34 cellular contexts compared by ENCODE assay signal in the genomic region with DNA sequence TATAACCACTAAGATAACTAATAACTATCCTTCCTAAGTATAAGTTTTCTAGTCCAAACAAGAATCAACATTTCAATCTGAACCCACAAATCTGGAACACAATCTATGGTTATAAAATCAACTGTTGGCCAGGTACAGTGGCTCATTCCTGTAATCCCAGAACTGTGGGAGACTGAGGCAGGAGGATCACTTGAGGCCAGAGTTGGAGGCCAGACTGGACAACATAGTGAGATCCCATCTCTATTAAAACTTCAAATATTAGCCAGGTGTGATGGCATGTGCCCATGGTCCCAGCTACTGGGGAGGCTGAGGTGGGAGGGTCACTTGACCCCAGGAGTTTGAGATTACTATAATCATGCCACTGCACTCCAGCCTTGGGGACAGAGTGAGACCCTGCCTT.
"Had no signal": no experiment of that assay in that cellular context is flagged by ENCODE, and none has a peak within 500 bp of the region (broad histone marks: within the 10 kb centered on the region; RNA-seq: fewer than 3 reads in every experiment).

No MANE protein-coding gene starts in this region.

- H3K27me3 Mint-ChIP-seq: activated CD4-positive, alpha-beta memory T cell treated with anti-CD3 and anti-CD28 coated beads for 36 hours; activated CD4-positive, alpha-beta T cell treated with anti-CD3 and anti-CD28 coated beads for 36 hours; activated CD4-positive, alpha-beta T cell treated with anti-CD3 and anti-CD28 coated beads, Interleukin-2, amount 10 ng/mL, durations not matched to agents 24 days and 14 days; activated CD8-positive, alpha-beta memory T cell treated with anti-CD3 and anti-CD28 coated beads, Interleukin-2, amount 10 ng/mL, durations not matched to agents 7 days and 5 days; activated naive CD8-positive, alpha-beta T cell; effector memory CD8-positive, alpha-beta T cell; T-cell had no signal

- H3K27ac Mint-ChIP-seq: activated CD4-positive, alpha-beta memory T cell treated with anti-CD3 and anti-CD28 coated beads for 36 hours; activated CD4-positive, alpha-beta T cell treated with anti-CD3 and anti-CD28 coated beads for 36 hours; activated CD4-positive, alpha-beta T cell treated with anti-CD3 and anti-CD28 coated beads, Interleukin-2, amount 10 ng/mL, durations not matched to agents 24 days and 14 days; activated CD8-positive, alpha-beta memory T cell treated with anti-CD3 and anti-CD28 coated beads, Interleukin-2, amount 10 ng/mL, durations not matched to agents 7 days and 5 days; activated CD8-positive, alpha-beta T cell treated with anti-CD3 and anti-CD28 coated beads, Interleukin-2, amount 10 ng/mL, durations not matched to agents 7 days and 5 days; activated naive CD8-positive, alpha-beta T cell; effector memory CD8-positive, alpha-beta T cell; T-cell; T-helper 1 cell treated with Interleukin-12 subunit alpha and Interleukin-12 subunit beta and Interleukin-4 antibody, amounts not matched to agents 30 μg/mL and 1 μg/mL, for 36 hours; T-helper 2 cell treated with Interferon-gamma antibody and Interleukin-4, amounts not matched to agents 5 μg/mL and 100 μg/mL, for 36 hours had no signal

- ATAC-seq: activated CD4-positive, alpha-beta T cell treated with anti-CD3 and anti-CD28 coated beads for 36 hours; activated CD8-positive, alpha-beta memory T cell treated with anti-CD3 and anti-CD28 coated beads, Interleukin-2, amount 10 ng/mL, durations not matched to agents 7 days and 5 days; activated CD8-positive, alpha-beta T cell treated with anti-CD3 and anti-CD28 coated beads, Interleukin-2, amount 10 ng/mL, durations not matched to agents 7 days and 5 days; body of pancreas; effector memory CD8-positive, alpha-beta T cell; foreskin keratinocyte; gastrocnemius medialis; heart left ventricle; T-cell had no signal

- H3K4me3 ChIP-seq: body of pancreas, esophagus muscularis mucosa, gastrocnemius medialis, heart left ventricle had no signal

- H3K27ac ChIP-seq: body of pancreas, esophagus muscularis mucosa, foreskin keratinocyte, gastrocnemius medialis, WERI-Rb-1 had no signal

- FAIRE-seq: colon had no signal

- H3K27me3 ChIP-seq: body of pancreas, esophagus muscularis mucosa, foreskin keratinocyte, gastrocnemius medialis, heart left ventricle had no signal

- H3K4me1 ChIP-seq: foreskin keratinocyte had no signal

- H3K9me3 Mint-ChIP-seq: activated CD4-positive, alpha-beta memory T cell treated with anti-CD3 and anti-CD28 coated beads for 36 hours; activated CD4-positive, alpha-beta T cell treated with anti-CD3 and anti-CD28 coated beads, Interleukin-2, amount 10 ng/mL, durations not matched to agents 24 days and 14 days; effector memory CD8-positive, alpha-beta T cell; T-cell; T-helper 1 cell treated with Interleukin-12 subunit alpha and Interleukin-12 subunit beta and Interleukin-4 antibody, amounts not matched to agents 30 μg/mL and 1 μg/mL, for 36 hours; T-helper 2 cell treated with Interferon-gamma antibody and Interleukin-4, amounts not matched to agents 5 μg/mL and 100 μg/mL, for 36 hours had no signal

- H3K9me3 ChIP-seq: body of pancreas, esophagus muscularis mucosa, gastrocnemius medialis, heart left ventricle had no signal

- H3K4me3 Mint-ChIP-seq: activated CD4-positive, alpha-beta memory T cell treated with anti-CD3 and anti-CD28 coated beads for 36 hours; activated CD4-positive, alpha-beta T cell treated with anti-CD3 and anti-CD28 coated beads for 36 hours; activated CD4-positive, alpha-beta T cell treated with anti-CD3 and anti-CD28 coated beads, Interleukin-2, amount 10 ng/mL, durations not matched to agents 24 days and 14 days; activated CD8-positive, alpha-beta memory T cell treated with anti-CD3 and anti-CD28 coated beads, Interleukin-2, amount 10 ng/mL, durations not matched to agents 7 days and 5 days; activated CD8-positive, alpha-beta T cell treated with anti-CD3 and anti-CD28 coated beads, Interleukin-2, amount 10 ng/mL, durations not matched to agents 7 days and 5 days; activated naive CD8-positive, alpha-beta T cell; effector memory CD8-positive, alpha-beta T cell; T-cell; T-helper 1 cell treated with Interleukin-12 subunit alpha and Interleukin-12 subunit beta and Interleukin-4 antibody, amounts not matched to agents 30 μg/mL and 1 μg/mL, for 36 hours; T-helper 2 cell treated with Interferon-gamma antibody and Interleukin-4, amounts not matched to agents 5 μg/mL and 100 μg/mL, for 36 hours had no signal

- DNase-seq: activated CD4-positive, alpha-beta memory T cell treated with anti-CD3 and anti-CD28 coated beads for 36 hours; activated CD4-positive, alpha-beta T cell treated with anti-CD3 and anti-CD28 coated beads for 36 hours; activated CD4-positive, alpha-beta T cell treated with anti-CD3 and anti-CD28 coated beads, Interleukin-2, amount 10 ng/mL, durations not matched to agents 24 days and 14 days; activated CD4-positive, CD25-positive, alpha-beta regulatory T cell; activated CD4-positive, CD25-positive, alpha-beta regulatory T cell treated with anti-CD3 and anti-CD28 coated beads, Interleukin-2, amount 50 U/mL, for 72 hours; activated CD8-positive, alpha-beta memory T cell treated with anti-CD3 and anti-CD28 coated beads, Interleukin-2, amount 10 ng/mL, durations not matched to agents 7 days and 5 days; activated CD8-positive, alpha-beta memory T cell treated with anti-CD3 and anti-CD28 coated beads, Interleukin-2, amount 50 U/mL, for 4 hours; activated CD8-positive, alpha-beta T cell treated with anti-CD3 and anti-CD28 coated beads, Interleukin-2, amount 10 ng/mL, durations not matched to agents 7 days and 5 days; activated effector memory CD4-positive, alpha-beta T cell treated with Interleukin-2 at 50 U/mL for 16 hours; activated gamma-delta T cell treated with Interleukin-2 at 50 U/mL for 16 hours; activated naive CD4-positive, alpha-beta T cell treated with anti-CD3 and anti-CD28 coated beads, Interleukin-2, amount 50 U/mL, for 16 hours; activated naive CD4-positive, alpha-beta T cell treated with Interleukin-2 at 50 U/mL for 16 hours; activated T-cell treated with anti-CD3 and anti-CD28 coated beads, Interleukin-2, amount 50 U/mL, for 48 hours; amniotic stem cell; anterior cingulate cortex; body of pancreas; caudate nucleus; cortex of kidney; dermis blood vessel endothelial cell; effector CD4-positive, alpha-beta T cell; effector memory CD8-positive, alpha-beta T cell; erythroblast; foreskin keratinocyte; gastrocnemius medialis; glutamatergic neuron; heart left ventricle; T-cell; T1000; WERI-Rb-1 had no signal
